In genomic region chr12:114679452-114679875, GRCh38 we compare ENCODE assay signal across 1 cellular context.
TF ChIP-seq lines count a peak whose summit lies in the region.

No MANE protein-coding gene starts in this region.

TF ChIP-seq in SK-N-SH treated with all-trans-retinoic acid at 6 μM for 48 hours, 23 proteins besides CTCF, POLR2A, EP300 and RAD21 (continued from another document):
- TF ChIP-seq POU6F1 (CRISPR knock-in tag; IDR thresholded peaks at IDR 0.05; ENCODE audit: borderline replicate concordance, low read depth) (no peak), OSR1 (CRISPR knock-in tag; IDR thresholded peaks at IDR 0.05) (no peak), ZNF565 (CRISPR knock-in tag; conservative IDR thresholded peaks at IDR 0.05; ENCODE audit: low read depth) (no peak), CREB5 (CRISPR knock-in tag; IDR thresholded peaks at IDR 0.05; ENCODE audit: low read depth) (no peak), ARNTL (CRISPR knock-in tag; IDR thresholded peaks at IDR 0.05; ENCODE audit: borderline replicate concordance, low read depth) (no peak), ZNF70 (CRISPR knock-in tag; IDR thresholded peaks at IDR 0.05) (no peak), CSDC2 (CRISPR knock-in tag; IDR thresholded peaks at IDR 0.05) (no peak), PATZ1 (CRISPR knock-in tag; IDR thresholded peaks at IDR 0.05; ENCODE audit: borderline replicate concordance) (no peak), ZFP3 (CRISPR knock-in tag; IDR thresholded peaks at IDR 0.05) (no peak)
